ENCODE assay signal across 8 cellular contexts in the genomic region with DNA sequence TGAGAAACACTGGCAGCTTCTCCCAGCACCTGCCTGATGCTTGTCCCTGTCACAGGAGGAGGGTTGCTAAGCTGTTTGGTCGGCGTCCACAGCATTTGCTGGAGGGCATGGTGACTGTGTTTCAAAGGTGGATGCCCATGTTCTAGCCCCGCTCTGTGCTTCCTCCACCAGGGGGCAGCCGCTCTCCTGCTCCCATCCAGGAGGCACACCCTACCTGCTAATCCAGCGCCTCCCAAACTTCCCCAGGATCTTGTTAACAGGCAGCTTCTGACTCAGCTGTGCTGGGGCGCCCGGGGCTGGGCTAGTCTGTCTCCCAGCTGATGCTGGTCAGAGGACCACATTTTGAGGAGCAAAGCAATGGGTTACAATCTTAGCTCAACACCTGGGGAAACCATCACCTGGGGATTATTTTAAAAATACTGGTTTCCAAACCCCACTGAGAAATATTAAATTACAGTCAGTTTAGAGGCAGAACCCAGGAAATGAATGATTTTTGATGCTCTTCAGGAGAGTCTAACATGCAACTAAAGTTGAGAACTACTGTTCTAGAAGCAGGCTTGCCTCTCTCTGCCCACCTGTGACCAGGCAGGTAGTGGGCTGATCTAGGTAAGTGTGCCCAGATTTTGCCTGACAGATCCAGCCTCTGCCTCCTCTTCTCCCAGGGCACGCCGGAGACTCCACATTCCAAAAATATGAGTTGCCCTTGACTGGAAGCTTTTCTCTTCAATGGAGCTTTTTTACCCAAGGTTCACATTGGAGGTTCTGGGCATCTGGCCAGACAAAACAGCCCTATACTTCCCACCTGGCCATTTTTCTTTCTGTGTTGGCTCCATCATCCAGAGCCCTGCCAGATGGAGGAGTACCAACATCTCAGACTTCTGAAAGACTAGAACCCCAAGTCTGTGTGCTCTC.
DNase-seq lines count a peak whose midpoint lies in the region; ATAC-seq and TF ChIP-seq lines count a peak whose summit lies in the region.

No MANE protein-coding gene starts in this region.

- no peak overlapping the region for H3K4me3 ChIP-seq in fibroblast of villous mesenchyme (ENCODE audit: low read depth, low read length)
- no peak overlapping the region for H3K4me3 ChIP-seq in spleen
- H3K4me3 ChIP-seq in uterus: no peak overlapping the region

- TF ChIP-seq POLR2A in spleen (IDR thresholded peaks at IDR 0.05): no peak
- no peak for TF ChIP-seq POLR2A in uterus (IDR thresholded peaks at IDR 0.05)

- POLR2A ChIA-PET in activated CD4-positive, alpha-beta memory T cell treated with anti-CD3 and anti-CD28 coated beads for 36 hours (lab: Charles Lee): no interaction called here

- TF ChIP-seq CTCF in fibroblast of villous mesenchyme (IDR thresholded peaks at IDR 0.05; ENCODE audit: insufficient read depth, low read depth, low read length) (peak; percentile 31), spleen (IDR thresholded peaks at IDR 0.05 in 8 of 11, conservative IDR thresholded peaks at IDR 0.05 in 3 of 11) (peak in 7 of 11 experiments; percentile 27 to 63 (median 59)), uterus (IDR thresholded peaks at IDR 0.05) (peak in 1 of 4 experiments; percentile 10)

- CTCF ChIA-PET in activated CD4-positive, alpha-beta memory T cell treated with anti-CD3 and anti-CD28 coated beads for 36 hours (lab: Charles Lee): interaction anchor here (0.6 to 2.3 kb wide), 10 partner anchors 9 to 928 kb away, joined by 3 to 9 read pairs (median 3); no protein-coding TSS in a partner anchor

- peak; percentile 76 for DNase-seq in activated effector memory CD4-positive, alpha-beta T cell treated with anti-CD3 and anti-CD28 coated beads, Interleukin-2, amount 50 U/mL, for 16 hours
- DNase-seq in activated effector memory CD4-positive, alpha-beta T cell treated with Interleukin-2 at 50 U/mL for 16 hours: no peak
- DNase-seq in NCI-H1436 (lab: John Stamatoyannopoulos, UW) (peak; percentile 63), fibroblast of villous mesenchyme (ENCODE audit: low read depth) (no peak), spleen (no peak), uterus (no peak)
- peak; percentile 51 for DNase-seq in activated CD4-positive, alpha-beta memory T cell treated with anti-CD3 and anti-CD28 coated beads for 36 hours

- H3K4me1 ChIP-seq in spleen: no peaks in the 10 kb centered on the region
- no peaks in the 10 kb centered on the region for H3K4me1 ChIP-seq in uterus

- no peaks in the 10 kb centered on the region for H3K36me3 Mint-ChIP-seq in activated CD4-positive, alpha-beta memory T cell treated with anti-CD3 and anti-CD28 coated beads for 36 hours

- H3K36me3 ChIP-seq in spleen (no peaks in the 10 kb centered on the region), uterus (no peaks in the 10 kb centered on the region)

- intact Hi-C loops in activated CD4-positive, alpha-beta memory T cell treated with anti-CD3 and anti-CD28 coated beads for 36 hours (cut with micrococcal nuclease): no loop called here
- intact Hi-C loops in spleen (cut with DNase I; ENCODE audit: low total_unique reads) (no loop called here), uterus (cut with DNase I; ENCODE audit: low total_unique reads) (no loop called here)

- ATAC-seq in GM21515 (IDR thresholded peaks at IDR 0.05; ENCODE audit: unreplicated experiment): no peak

- H3K4me1 Mint-ChIP-seq in activated CD4-positive, alpha-beta memory T cell treated with anti-CD3 and anti-CD28 coated beads for 36 hours (ENCODE audit: low read depth): no peaks in the 10 kb centered on the region

- H3K9me3 Mint-ChIP-seq in activated CD4-positive, alpha-beta memory T cell treated with anti-CD3 and anti-CD28 coated beads for 36 hours: no peaks in the 10 kb centered on the region

- H3K9me3 ChIP-seq in spleen (no peaks in the 10 kb centered on the region), uterus (no peaks in the 10 kb centered on the region)

- H3K27ac Mint-ChIP-seq in activated CD4-positive, alpha-beta memory T cell treated with anti-CD3 and anti-CD28 coated beads for 36 hours: no peak overlapping the region

- H3K27me3 Mint-ChIP-seq in activated CD4-positive, alpha-beta memory T cell treated with anti-CD3 and anti-CD28 coated beads for 36 hours: peaks cover 32% of the 10 kb centered on the region

- H3K27me3 ChIP-seq in spleen (replicated peaks in 1 of 7) (peaks cover 0 to 70% (median 6%) of the 10 kb centered on the region in 7 donors), uterus (no peaks in the 10 kb centered on the region)

- H3K4me3 Mint-ChIP-seq in activated CD4-positive, alpha-beta memory T cell treated with anti-CD3 and anti-CD28 coated beads for 36 hours: no peak overlapping the region

- WGBS in spleen, 5 donors: 21 to 27% (median 22%) methylated on average over 6 to 9 of the region's 9 CpGs

- H3K27ac ChIP-seq in spleen: no peak overlapping the region
- H3K27ac ChIP-seq in uterus: no peak overlapping the region

Comparison
In these comparisons a context has a peak if more than half of its experiments do, and no peak if none do; other contexts are left out.
1. DNase-seq: peak in activated effector memory CD4-positive, alpha-beta T cell treated with anti-CD3 and anti-CD28 coated beads, Interleukin-2, amount 50 U/mL, for 16 hours (single experiment), NCI-H1436 (single experiment) and activated CD4-positive, alpha-beta memory T cell treated with anti-CD3 and anti-CD28 coated beads for 36 hours (single experiment); none in activated effector memory CD4-positive, alpha-beta T cell treated with Interleukin-2 at 50 U/mL for 16 hours (single experiment), fibroblast of villous mesenchyme (single experiment), spleen (single experiment) and uterus (0 of 2).